Comparison of ENCODE assay signal across 30 cellular contexts in the genomic region with DNA sequence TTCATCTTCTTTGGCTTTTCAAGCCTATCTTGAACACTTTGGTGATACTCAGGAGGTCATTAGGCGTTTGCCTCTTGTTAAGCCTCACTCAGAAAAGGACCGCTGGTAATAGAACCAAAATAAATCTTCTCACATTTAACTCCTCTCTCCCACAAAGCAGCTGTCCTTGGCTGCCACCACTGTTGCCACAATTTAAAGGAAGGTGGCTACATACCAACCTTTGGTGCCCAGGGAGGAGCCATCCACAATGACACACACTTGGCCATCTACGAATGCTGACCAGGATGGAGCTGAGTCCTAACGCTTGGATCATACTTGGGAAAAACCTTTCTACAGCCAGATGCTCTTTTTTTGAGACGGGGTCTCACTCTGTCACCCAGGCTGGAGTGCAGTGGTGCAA.
"Had no signal": no experiment of that assay in that cellular context is flagged by ENCODE, and none has a peak within 500 bp of the region (broad histone marks: within the 10 kb centered on the region; RNA-seq: fewer than 3 reads in every experiment).

No MANE protein-coding gene starts in this region.

- H3K27me3 ChIP-seq: neural progenitor cell, neutrophil, pancreas, right lobe of liver, suprapubic skin, testis, tibial artery, transverse colon, upper lobe of right lung, uterus had no signal

- H3K9me3 ChIP-seq: neutrophil, pancreas, prostate gland, right lobe of liver, sigmoid colon, spleen, suprapubic skin, testis, tibial artery, transverse colon, upper lobe of right lung, uterus had no signal

- ATAC-seq: naive thymus-derived CD8-positive, alpha-beta T cell; natural killer cell treated with Interleukin-12 subunit alpha and Interleukin-12 subunit beta and Interleukin-15 and Interleukin-18, amount 100 ng/mL, for 72 hours; pancreas; right cardiac atrium; right lobe of liver; stimulated activated memory B cell treated with anti-CD40 and anti-IgM and Interleukin-4, amounts not matched to agents 10 μg/mL and 1 μg/mL and 100 μg/mL, for 72 hours; stimulated activated naive CD8-positive, alpha-beta T cell treated with anti-CD3 and anti-CD28 coated beads, Interleukin-15, amount 100 ng/mL, for 72 hours; stimulated activated naive CD8-positive, alpha-beta T cell treated with anti-CD3 and anti-CD28 coated beads, Interleukin-15, Interleukin-2, amounts not matched to agents 100 U/mL and 50 U/mL, for 24 hours; upper lobe of right lung had no signal

- H3K4me3 ChIP-seq: neural progenitor cell, pancreas, prostate gland, right lobe of liver, sigmoid colon, skin epidermis, smooth muscle cell, spleen, suprapubic skin, testis, tibial artery, transverse colon, upper lobe of right lung, uterus had no signal

- H2AFZ ChIP-seq: neural progenitor cell had no signal

- H3K4me1 ChIP-seq: neural progenitor cell, pancreas, prostate gland, right lobe of liver, sigmoid colon, spleen, suprapubic skin, testis, tibial artery, transverse colon, upper lobe of right lung, uterus had no signal

- H3K36me3 ChIP-seq: neural progenitor cell, neutrophil, pancreas, prostate gland, right lobe of liver, sigmoid colon, spleen, suprapubic skin, tibial artery, transverse colon, upper lobe of right lung, uterus had no signal

- H3K27ac ChIP-seq: neural progenitor cell, neutrophil, pancreas, prostate gland, right lobe of liver, sigmoid colon, skin epidermis, spleen, suprapubic skin, testis, tibial artery, transverse colon, upper lobe of right lung, uterus had no signal

- H3K4me2 ChIP-seq: neural progenitor cell, smooth muscle cell had no signal

- H3K9ac ChIP-seq: neural progenitor cell had no signal

- DNase-seq: naive B cell; naive thymus-derived CD8-positive, alpha-beta T cell; nucleus accumbens; pancreas; right cardiac atrium; right lobe of liver; sigmoid colon; spleen; stimulated activated CD4-positive, alpha-beta T cell treated with anti-CD3 and anti-CD28 coated beads, Interleukin-12 subunit alpha, Interleukin-12 subunit beta, amount 100 ng/mL, for 4 hours; stimulated activated CD4-positive, alpha-beta T cell treated with anti-CD3 and anti-CD28 coated beads, Interleukin-1b, Interleukin-23, amount 100 ng/mL, for 48 hours; stimulated activated CD4-positive, alpha-beta T cell treated with anti-CD3 and anti-CD28 coated beads, Interleukin-4, amount 100 ng/mL, for 1 hour; stimulated activated CD4-positive, alpha-beta T cell treated with anti-CD3 and anti-CD28 coated beads, Interleukin-4, amount 100 ng/mL, for 4 hours; stimulated activated CD8-positive, alpha-beta memory T cell treated with anti-CD3 and anti-CD28 coated beads, Interleukin-4, amount 100 ng/mL, for 48 hours; stimulated activated naive CD4-positive, alpha-beta T cell; stimulated activated naive CD8-positive, alpha-beta T cell treated with anti-CD3 and anti-CD28 coated beads, Interleukin-15, amount 100 ng/mL, for 72 hours; stimulated activated naive CD8-positive, alpha-beta T cell treated with anti-CD3 and anti-CD28 coated beads, Interleukin-15, Interleukin-2, amounts not matched to agents 100 U/mL and 50 U/mL, for 24 hours; substantia nigra; testis; tibial artery; transverse colon; upper lobe of right lung; uterus had no signal
